ENCODE assay signal across 13 cellular contexts in genomic region chr2:2899826-2900225, GRCh38.
"Had no signal": no experiment of that assay in that cellular context is flagged by ENCODE, and none has a peak within 500 bp of the region (broad histone marks: within the 10 kb centered on the region; RNA-seq: fewer than 3 reads in every experiment).

No MANE protein-coding gene starts in this region.

- DNase-seq: activated CD8-positive, alpha-beta memory T cell treated with anti-CD3 and anti-CD28 coated beads, Interleukin-2, amount 50 U/mL, for 4 hours; activated CD8-positive, alpha-beta T cell treated with anti-CD3 and anti-CD28 coated beads for 36 hours; activated naive CD4-positive, alpha-beta T cell treated with anti-CD3 and anti-CD28 coated beads for 36 hours; left ventricle myocardium superior; pancreas; stimulated activated CD4-positive, alpha-beta T cell treated with anti-CD3 and anti-CD28 coated beads, Interleukin-12 subunit alpha, Interleukin-12 subunit beta, amount 100 ng/mL, for 4 hours; stimulated activated CD4-positive, alpha-beta T cell treated with anti-CD3 and anti-CD28 coated beads, Interleukin-4, amount 100 ng/mL, for 24 hours; T1000; testis had no signal

- H3K9me3 ChIP-seq: gastroesophageal sphincter, pancreas, testis had no signal

- H3K27ac ChIP-seq: gastroesophageal sphincter, neural progenitor cell, pancreas, testis had no signal

- H3K36me3 Mint-ChIP-seq: neural progenitor cell had no signal

- H3K27me3 ChIP-seq: gastroesophageal sphincter, neural progenitor cell, pancreas, testis had no signal

- H3K4me1 ChIP-seq: gastroesophageal sphincter, neural progenitor cell, testis had no signal

- H3K4me3 Mint-ChIP-seq: activated CD8-positive, alpha-beta T cell treated with anti-CD3 and anti-CD28 coated beads for 36 hours; activated naive CD4-positive, alpha-beta T cell treated with anti-CD3 and anti-CD28 coated beads for 36 hours; stimulated activated naive CD8-positive, alpha-beta T cell treated with anti-CD3 and anti-CD28 coated beads, Interleukin-15, Interleukin-2, amounts not matched to agents 100 ng/mL and 50 ng/mL, for 24 hours had no signal

- H3K36me3 ChIP-seq: gastroesophageal sphincter, neural progenitor cell, pancreas had no signal

- H3K9me3 Mint-ChIP-seq: activated CD8-positive, alpha-beta T cell treated with anti-CD3 and anti-CD28 coated beads for 36 hours; activated naive CD4-positive, alpha-beta T cell treated with anti-CD3 and anti-CD28 coated beads for 36 hours; stimulated activated naive CD8-positive, alpha-beta T cell treated with anti-CD3 and anti-CD28 coated beads, Interleukin-15, Interleukin-2, amounts not matched to agents 100 ng/mL and 50 ng/mL, for 24 hours had no signal

- FAIRE-seq: colon, pancreas had no signal

- H3K27ac Mint-ChIP-seq: activated CD8-positive, alpha-beta T cell treated with anti-CD3 and anti-CD28 coated beads for 36 hours; activated naive CD4-positive, alpha-beta T cell treated with anti-CD3 and anti-CD28 coated beads for 36 hours; neural progenitor cell; stimulated activated naive CD8-positive, alpha-beta T cell treated with anti-CD3 and anti-CD28 coated beads, Interleukin-15, Interleukin-2, amounts not matched to agents 100 ng/mL and 50 ng/mL, for 24 hours had no signal

- H3K4me3 ChIP-seq: gastroesophageal sphincter, neural progenitor cell, pancreas, testis had no signal

- ATAC-seq: activated CD8-positive, alpha-beta T cell treated with anti-CD3 and anti-CD28 coated beads for 36 hours; gastroesophageal sphincter; left ventricle myocardium superior; pancreas had no signal

- H3K27me3 Mint-ChIP-seq: activated CD8-positive, alpha-beta T cell treated with anti-CD3 and anti-CD28 coated beads for 36 hours; stimulated activated naive CD8-positive, alpha-beta T cell treated with anti-CD3 and anti-CD28 coated beads, Interleukin-15, Interleukin-2, amounts not matched to agents 100 ng/mL and 50 ng/mL, for 24 hours had no signal
